Comparison of ENCODE assay signal across 10 cellular contexts in the genomic region with DNA sequence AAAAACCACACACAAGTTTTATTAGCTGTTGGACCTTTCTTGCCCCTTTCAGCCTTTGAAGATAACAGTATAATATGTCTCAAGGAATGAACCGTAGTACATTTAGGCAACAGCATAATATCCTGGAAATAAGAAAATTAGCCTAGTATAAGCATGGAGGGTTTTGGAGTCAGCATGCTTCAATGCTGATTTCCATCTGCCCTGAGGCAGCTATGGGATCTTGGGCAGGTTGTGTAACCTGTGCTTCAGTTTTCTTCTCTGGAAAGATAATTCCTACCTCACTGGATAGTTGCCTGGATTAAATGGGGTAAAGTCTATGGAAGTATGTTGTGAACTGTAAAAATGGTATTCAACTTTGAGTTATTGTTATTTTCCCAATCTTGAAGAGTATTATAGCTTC. TPM values are rescaled to one million over a fixed set of nuclear protein-coding genes. Genes with fewer than 3 reads are reported as not detected.
DNase-seq lines count a peak whose midpoint lies in the region; TF ChIP-seq lines count a peak whose summit lies in the region.
"Had no signal": no experiment of that assay in that cellular context is flagged by ENCODE, and none has a peak within 500 bp of the region (broad histone marks: within the 10 kb centered on the region; RNA-seq: fewer than 3 reads in every experiment).

No MANE protein-coding gene starts in this region.

- TF ChIP-seq CTCF in LNCaP clone FGC (IDR thresholded peaks at IDR 0.05; ENCODE audit: control insufficient read depth, extremely low read depth, insufficient read depth) (no peak), brain (conservative IDR thresholded peaks at IDR 0.05) (no peak), neural crest cell (conservative IDR thresholded peaks at IDR 0.05) (no peak), GM10248 (IDR thresholded peaks at IDR 0.05; ENCODE audit: control extremely low read depth, extremely low read depth, low read depth, missing control alignments) (no peak), adrenal gland (IDR thresholded peaks at IDR 0.05) (no peak)

- no peak for DNase-seq in activated CD4-positive, alpha-beta T cell treated with anti-CD3 and anti-CD28 coated beads, Interleukin-2, amount 10 ng/mL, durations not matched to agents 7 days and 5 days
- DNase-seq in activated CD4-positive, alpha-beta T cell treated with anti-CD3 and anti-CD28 coated beads for 48 hours = no peak
- DNase-seq in LNCaP clone FGC (ENCODE audit: low read depth) = no peak
- no peak for DNase-seq in neural crest cell (ENCODE audit: low read depth, low spot score)
- no peak for DNase-seq in GM10248 (ENCODE audit: extremely low spot score)
- DNase-seq in adrenal gland = no peak
- DNase-seq in stimulated activated CD4-positive, alpha-beta T cell treated with anti-CD3 and anti-CD28 coated beads, Interleukin-2, amount 100 ng/mL, for 48 hours = no peak
- DNase-seq: mucosa of descending colon, thyroid gland had no signal

- TF ChIP-seq POLR2A in adrenal gland (IDR thresholded peaks at IDR 0.05) = no peak

- 91 to 95% (median 92%) methylated on average over 1 of the region's 1 CpG for WGBS in adrenal gland, 4 donors

- H3K36me3 ChIP-seq in adrenal gland (replicated peaks in 1 of 2) = peaks cover 0 to 32% of the 10 kb centered on the region in 2 donors

- H3K27me3 ChIP-seq in adrenal gland = no peaks in the 10 kb centered on the region
- H3K27me3 ChIP-seq: thyroid gland had no signal

- H3K4me1 ChIP-seq in adrenal gland (replicated peaks in 1 of 2) = peaks cover 12 to 26% of the 10 kb centered on the region in 2 donors

- H3K36me3 Mint-ChIP-seq in activated CD4-positive, alpha-beta T cell treated with anti-CD3 and anti-CD28 coated beads, Interleukin-2, amount 10 ng/mL, durations not matched to agents 7 days and 5 days (ENCODE audit: low read depth) = peaks cover 4% of the 10 kb centered on the region
- H3K36me3 Mint-ChIP-seq in brain = peaks cover 32% of the 10 kb centered on the region
- H3K36me3 Mint-ChIP-seq in neural crest cell (ENCODE audit: low read depth) = peaks cover 4% of the 10 kb centered on the region

- peak overlapping the region; percentile 1 for H3K27ac Mint-ChIP-seq in activated CD4-positive, alpha-beta T cell treated with anti-CD3 and anti-CD28 coated beads, Interleukin-2, amount 10 ng/mL, durations not matched to agents 7 days and 5 days
- H3K27ac Mint-ChIP-seq in brain (peak overlapping the region; percentile 67 to 100 (median 99)), neural crest cell (ENCODE audit: unreplicated experiment) (no peak overlapping the region)

- no peaks in the 10 kb centered on the region for H3K9me3 ChIP-seq in adrenal gland (replicated peaks in 1 of 3)
- H3K9me3 ChIP-seq: mucosa of descending colon, thyroid gland had no signal

- H3K27me3 Mint-ChIP-seq in activated CD4-positive, alpha-beta T cell treated with anti-CD3 and anti-CD28 coated beads, Interleukin-2, amount 10 ng/mL, durations not matched to agents 7 days and 5 days = no peaks in the 10 kb centered on the region
- H3K27me3 Mint-ChIP-seq in brain = peaks cover 10% of the 10 kb centered on the region
- H3K27me3 Mint-ChIP-seq in neural crest cell (ENCODE audit: low read depth) = no peaks in the 10 kb centered on the region

- peaks cover 29% of the 10 kb centered on the region for H3K4me1 Mint-ChIP-seq in activated CD4-positive, alpha-beta T cell treated with anti-CD3 and anti-CD28 coated beads, Interleukin-2, amount 10 ng/mL, durations not matched to agents 7 days and 5 days
- H3K4me1 Mint-ChIP-seq in brain (peaks cover 35% of the 10 kb centered on the region), neural crest cell (peaks cover 27% of the 10 kb centered on the region)

- peak overlapping the region; percentile 95 for H3K4me3 Mint-ChIP-seq in activated CD4-positive, alpha-beta T cell treated with anti-CD3 and anti-CD28 coated beads, Interleukin-2, amount 10 ng/mL, durations not matched to agents 7 days and 5 days
- H3K4me3 Mint-ChIP-seq in brain (peak overlapping the region; percentile 96 to 100 (median 98)), neural crest cell (peak overlapping the region; percentile 100)

- CTCF ChIA-PET in activated CD4-positive, alpha-beta T cell treated with anti-CD3 and anti-CD28 coated beads, Interleukin-2, amount 10 ng/mL, durations not matched to agents 7 days and 5 days (lab: Charles Lee) = interaction anchor here (0.7 to 1.9 kb wide), 3 partner anchors 9 to 20 kb away, joined by 3 to 9 read pairs (median 4); no protein-coding TSS in a partner anchor
- CTCF ChIA-PET in GM10248 (lab: Yijun Ruan, JAX) = interaction anchor here (0.9 to 2.6 kb wide), 9 partner anchors 9 to 384 kb away, joined by 3 to 9 read pairs (median 6); no protein-coding TSS in a partner anchor

- POLR2A ChIA-PET in activated CD4-positive, alpha-beta T cell treated with anti-CD3 and anti-CD28 coated beads, Interleukin-2, amount 10 ng/mL, durations not matched to agents 7 days and 5 days (lab: Charles Lee) = no interaction called here
- POLR2A ChIA-PET in GM10248 (lab: Yijun Ruan, JAX) = no interaction called here

- H3K27ac ChIP-seq in adrenal gland = no peak overlapping the region

- intact Hi-C loops in adrenal gland (cut with DNase I) = no loop called here

- H3K4me3 ChIP-seq in LNCaP clone FGC (ENCODE audit: low read depth, low read length) = peak overlapping the region; percentile 90
- H3K4me3 ChIP-seq in adrenal gland = no peak overlapping the region
- H3K4me3 ChIP-seq: mucosa of descending colon had no signal

- H3K9me3 Mint-ChIP-seq in activated CD4-positive, alpha-beta T cell treated with anti-CD3 and anti-CD28 coated beads, Interleukin-2, amount 10 ng/mL, durations not matched to agents 7 days and 5 days = no peaks in the 10 kb centered on the region
- H3K9me3 Mint-ChIP-seq in brain = no peaks in the 10 kb centered on the region
- H3K9me3 Mint-ChIP-seq in neural crest cell = no peaks in the 10 kb centered on the region

RNA-seq across cellular contexts. Expression of a gene that starts 1.6 kb away (rescaled TPM):
- 10 to 100 TPM; 73.2 to 77.8 TPM for total RNA-seq in activated CD4-positive, alpha-beta T cell treated with anti-CD3 and anti-CD28 coated beads, Interleukin-2, amount 10 ng/mL, durations not matched to agents 7 days and 5 days
- polyA plus RNA-seq in brain (ENCODE audit: insufficient read depth, low read depth, low replicate concordance) (55.1 TPM), adrenal gland (10 to 100 TPM; 35.5 to 63.9 (median 60.5) TPM)
- total RNA-seq in neural crest cell (140 and 142 TPM in 2 replicates), adrenal gland (10 to 100 TPM; 53.8 to 79.9 (median 65.5) TPM)

RNA-seq across cellular contexts. Expression of a gene that starts 22.9 kb away (rescaled TPM):
- total RNA-seq in activated CD4-positive, alpha-beta T cell treated with anti-CD3 and anti-CD28 coated beads, Interleukin-2, amount 10 ng/mL, durations not matched to agents 7 days and 5 days = 100 to 1,000 TPM in 1 of 2 experiments, 10 to 100 TPM in 1; 96.4 to 109 TPM
- polyA plus RNA-seq in brain (ENCODE audit: insufficient read depth, low read depth, low replicate concordance) (60.0 TPM), adrenal gland (10 to 100 TPM in 2 of 3 donors, 1 to 10 TPM in 1; 5.5 to 20.7 (median 11.7) TPM)
- total RNA-seq in neural crest cell (281 and 308 TPM in 2 replicates), adrenal gland (10 to 100 TPM; 12.1 to 47.4 (median 27.3) TPM)
